In the genomic region with DNA sequence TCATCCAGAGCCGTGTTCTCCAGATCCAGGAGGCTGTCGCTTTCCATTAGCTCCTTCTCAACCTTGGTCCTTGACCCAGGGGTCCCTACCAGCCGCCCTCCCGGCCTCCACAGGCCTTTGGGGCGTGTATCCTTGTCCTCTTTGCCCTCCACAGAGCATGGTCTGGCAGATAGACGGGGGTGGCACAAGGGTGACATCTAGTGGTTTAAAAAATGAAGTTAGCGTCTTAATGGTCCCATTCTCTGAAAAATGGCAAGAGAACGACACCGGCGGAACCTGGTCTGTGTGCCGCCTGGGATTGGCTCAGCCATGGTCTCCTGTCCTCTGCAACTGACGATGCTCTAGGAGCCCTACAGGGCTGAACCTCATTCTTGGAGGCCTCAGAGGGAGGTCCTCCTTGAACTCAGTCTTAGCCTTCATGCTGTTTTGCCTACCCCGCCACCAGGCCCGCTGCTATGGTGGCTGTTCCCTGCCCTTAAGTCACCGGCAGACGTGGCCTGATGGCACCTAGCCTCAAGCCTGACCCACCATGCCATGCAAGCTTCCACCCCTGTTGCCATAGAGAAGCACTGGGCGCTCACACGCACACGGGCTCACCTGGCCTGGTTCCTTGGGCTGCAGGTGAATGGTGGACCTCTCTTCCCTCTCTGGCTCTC, we compare ENCODE assay signal across 8 cellular contexts.
DNase-seq lines count a peak whose midpoint lies in the region; ATAC-seq and TF ChIP-seq lines count a peak whose summit lies in the region.

No MANE protein-coding gene starts in this region.

- H3K4me3 ChIP-seq in MM.1S (ENCODE audit: low read length) (no peak overlapping the region), fibroblast of pulmonary artery (replicated peaks; ENCODE audit: low read depth, low read length) (no peak overlapping the region), prostate gland (no peak overlapping the region)

- intact Hi-C loops in activated naive CD4-positive, alpha-beta T cell treated with anti-CD3 and anti-CD28 coated beads for 36 hours (cut with micrococcal nuclease) = loop anchor here (1.0 kb wide), 1 partner anchor 192 kb away; no protein-coding TSS in a partner anchor
- intact Hi-C loops in prostate gland (cut with DNase I) = loop anchor here (10.0 kb wide), 1 partner anchor 205 kb away; no protein-coding TSS in a partner anchor

- H3F3A ChIP-seq in MM.1S (ENCODE audit: insufficient read depth, low read length) = no peaks in the 10 kb centered on the region

- peak; percentile 73 for TF ChIP-seq CTCF in MM.1S (IDR thresholded peaks at IDR 0.05; ENCODE audit: low read length)
- peak; percentile 65 for TF ChIP-seq CTCF in fibroblast of pulmonary artery (IDR thresholded peaks at IDR 0.05; ENCODE audit: low read length, missing control alignments)
- peak; percentile 17 to 41 (median 19) for TF ChIP-seq CTCF in prostate gland (IDR thresholded peaks at IDR 0.05)

- no peaks in the 10 kb centered on the region for H3K36me3 Mint-ChIP-seq in activated naive CD4-positive, alpha-beta T cell treated with anti-CD3 and anti-CD28 coated beads for 36 hours (ENCODE audit: low read depth)

- H3K27me3 Mint-ChIP-seq in activated naive CD4-positive, alpha-beta T cell treated with anti-CD3 and anti-CD28 coated beads for 36 hours (ENCODE audit: low read depth) = peaks cover 11% of the 10 kb centered on the region

- no peaks in the 10 kb centered on the region for H4K20me1 ChIP-seq in MM.1S (ENCODE audit: insufficient read depth, low read length)

- no peak overlapping the region for H3K27ac ChIP-seq in MM.1S (ENCODE audit: low read length)
- no peak overlapping the region for H3K27ac ChIP-seq in prostate gland

- no peak for ATAC-seq in GM21526 (IDR thresholded peaks at IDR 0.05; ENCODE audit: low FRiP score, unreplicated experiment)

- H3K36me3 ChIP-seq in MM.1S (replicated peaks; ENCODE audit: insufficient read depth, low read length) = no peaks in the 10 kb centered on the region
- no peaks in the 10 kb centered on the region for H3K36me3 ChIP-seq in prostate gland

- TF ChIP-seq POLR2A in prostate gland (IDR thresholded peaks at IDR 0.05) = no peak

- H3K4me3 Mint-ChIP-seq in activated naive CD4-positive, alpha-beta T cell treated with anti-CD3 and anti-CD28 coated beads for 36 hours = no peak overlapping the region

- H2AFZ ChIP-seq in MM.1S (ENCODE audit: low read length) = peak overlapping the region; percentile 53; the same call in 1 of the 2 replicates

- no peak overlapping the region for H3K27ac Mint-ChIP-seq in activated naive CD4-positive, alpha-beta T cell treated with anti-CD3 and anti-CD28 coated beads for 36 hours

- H3K4me2 ChIP-seq in MM.1S (ENCODE audit: low read depth, low read length) = no peak overlapping the region

- peak; percentile 27 for DNase-seq in activated naive CD4-positive, alpha-beta T cell treated with anti-CD3 and anti-CD28 coated beads for 36 hours
- DNase-seq in activated naive CD4-positive, alpha-beta T cell treated with anti-CD3 and anti-CD28 coated beads, Interleukin-2, amount 50 U/mL, for 16 hours = no peak
- DNase-seq in MM.1S (peak; percentile 46), SK-MEL-5 (ENCODE audit: low read depth, low spot score) (peak; percentile 81), fibroblast of pulmonary artery (ENCODE audit: low read depth) (peak; percentile 51), prostate gland (ENCODE audit: low spot score) (no peak)
- no peak for DNase-seq in activated naive CD4-positive, alpha-beta T cell treated with Interleukin-2 at 50 U/mL for 16 hours

- CTCF ChIA-PET in activated naive CD4-positive, alpha-beta T cell treated with anti-CD3 and anti-CD28 coated beads for 36 hours (lab: Charles Lee) = interaction anchor here (0.6 to 2.2 kb wide), 11 partner anchors 28 to 687 kb away, joined by 3 to 16 read pairs (median 3); no protein-coding TSS in a partner anchor

- H3K4me1 ChIP-seq in MM.1S (ENCODE audit: low read length) = no peaks in the 10 kb centered on the region
- H3K4me1 ChIP-seq in prostate gland (replicated peaks) = no peaks in the 10 kb centered on the region

- H3K79me2 ChIP-seq in MM.1S (ENCODE audit: low read length) = no peaks in the 10 kb centered on the region

- no peak overlapping the region for H3K9ac ChIP-seq in MM.1S (ENCODE audit: low read length)

- H3K27me3 ChIP-seq in MM.1S (replicated peaks; ENCODE audit: insufficient read depth, low read length) = no peaks in the 10 kb centered on the region
- H3K27me3 ChIP-seq in prostate gland (replicated peaks; ENCODE audit: insufficient read depth) = no peaks in the 10 kb centered on the region

- no peaks in the 10 kb centered on the region for H3K9me2 ChIP-seq in MM.1S (replicated peaks; ENCODE audit: insufficient read depth, low read length)

- H3K9me3 ChIP-seq in MM.1S (replicated peaks; ENCODE audit: insufficient read depth, low read length) (no peaks in the 10 kb centered on the region), prostate gland (no peaks in the 10 kb centered on the region)

- 45% methylated on average over 19 of the region's 19 CpGs for WGBS in prostate gland

- in situ Hi-C loops in SK-MEL-5 (cut with HindIII; ENCODE audit: low pct_unique_long_range_greater_than_20kb, low sequenced_read_pairs) = loop anchor here (25.0 kb wide), 1 partner anchor 373 kb away; no protein-coding TSS in a partner anchor

- H3K4me1 Mint-ChIP-seq in activated naive CD4-positive, alpha-beta T cell treated with anti-CD3 and anti-CD28 coated beads for 36 hours (ENCODE audit: low read depth) = no peaks in the 10 kb centered on the region

- no peaks in the 10 kb centered on the region for H3K9me3 Mint-ChIP-seq in activated naive CD4-positive, alpha-beta T cell treated with anti-CD3 and anti-CD28 coated beads for 36 hours

Comparison
In these comparisons a context has a peak if more than half of its experiments do, and no peak if none do; other contexts are left out.
1. DNase-seq: peak in activated naive CD4-positive, alpha-beta T cell treated with anti-CD3 and anti-CD28 coated beads for 36 hours (single experiment), MM.1S (single experiment), SK-MEL-5 (single experiment) and fibroblast of pulmonary artery (single experiment); none in activated naive CD4-positive, alpha-beta T cell treated with anti-CD3 and anti-CD28 coated beads, Interleukin-2, amount 50 U/mL, for 16 hours (single experiment), prostate gland (single experiment) and activated naive CD4-positive, alpha-beta T cell treated with Interleukin-2 at 50 U/mL for 16 hours (single experiment).
2. CTCF ChIP-seq: peak in every context shown above with its lines; median percentile 73 in MM.1S; 65 in fibroblast of pulmonary artery; 19 in prostate gland.